ENCODE assay signal across 10 cellular contexts in the genomic region with DNA sequence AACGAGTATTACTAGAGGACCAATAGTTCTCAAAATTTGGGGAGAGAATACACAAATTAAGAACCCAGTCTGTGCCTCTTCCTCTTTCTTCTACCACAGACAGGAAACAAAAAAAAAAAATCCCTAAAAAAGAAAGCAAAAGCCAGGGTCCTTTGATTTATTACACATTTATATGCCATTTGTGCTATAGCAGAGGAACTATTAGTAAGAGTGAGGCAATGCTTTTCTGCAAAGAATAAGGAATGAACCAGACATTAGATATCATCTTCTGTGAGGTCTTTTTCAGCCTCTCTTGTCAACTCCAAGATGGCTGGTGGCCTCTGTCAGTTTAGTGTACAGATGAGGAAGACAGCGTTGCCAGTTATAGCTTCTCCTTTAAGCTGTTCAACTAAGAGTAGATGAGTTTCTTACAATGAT.
DNase-seq lines count a peak whose midpoint lies in the region; ATAC-seq and TF ChIP-seq lines count a peak whose summit lies in the region.
"Had no signal": no experiment of that assay in that cellular context is flagged by ENCODE, and none has a peak within 500 bp of the region (broad histone marks: within the 10 kb centered on the region; RNA-seq: fewer than 3 reads in every experiment).

No MANE protein-coding gene starts in this region.

- no peak for TF ChIP-seq CTCF in coronary artery (IDR thresholded peaks at IDR 0.05)

- DNase-seq in EH (ENCODE audit: low read depth) (peak; percentile 3), coronary artery (ENCODE audit: low spot score) (no peak), COR-L47 (lab: John Stamatoyannopoulos, UW) (no peak), DMS153 (lab: John Stamatoyannopoulos, UW) (no peak), NCI-H2196 (lab: John Stamatoyannopoulos, UW; ENCODE audit: unreplicated experiment) (no peak), superior temporal gyrus (ENCODE audit: extremely low spot score) (no peak)
- peak; percentile 35 for DNase-seq in Jurkat, Clone E6-1 (ENCODE audit: low read depth, low spot score)

- H3K4me3 ChIP-seq in Jurkat, Clone E6-1 (ENCODE audit: low read length), result no peak overlapping the region
- peak overlapping the region; percentile 12 for H3K4me3 ChIP-seq in coronary artery
- H3K4me3 ChIP-seq: cardiac muscle cell, lung had no signal

- H3K27ac ChIP-seq in coronary artery, result no peak overlapping the region
- H3K27ac ChIP-seq: cardiac muscle cell had no signal

- peak; percentile 49 for ATAC-seq in GM19468 (IDR thresholded peaks at IDR 0.05; ENCODE audit: extremely low read depth, unreplicated experiment)

Comparison
In these comparisons a context has a peak if more than half of its experiments do, and no peak if none do; other contexts are left out.
1. DNase-seq: peak in EH (single experiment) and Jurkat, Clone E6-1 (single experiment); none in coronary artery (single experiment), COR-L47 (single experiment), DMS153 (single experiment), NCI-H2196 (single experiment) and superior temporal gyrus (single experiment).